ENCODE assay signal across 8 cellular contexts in the genomic region with DNA sequence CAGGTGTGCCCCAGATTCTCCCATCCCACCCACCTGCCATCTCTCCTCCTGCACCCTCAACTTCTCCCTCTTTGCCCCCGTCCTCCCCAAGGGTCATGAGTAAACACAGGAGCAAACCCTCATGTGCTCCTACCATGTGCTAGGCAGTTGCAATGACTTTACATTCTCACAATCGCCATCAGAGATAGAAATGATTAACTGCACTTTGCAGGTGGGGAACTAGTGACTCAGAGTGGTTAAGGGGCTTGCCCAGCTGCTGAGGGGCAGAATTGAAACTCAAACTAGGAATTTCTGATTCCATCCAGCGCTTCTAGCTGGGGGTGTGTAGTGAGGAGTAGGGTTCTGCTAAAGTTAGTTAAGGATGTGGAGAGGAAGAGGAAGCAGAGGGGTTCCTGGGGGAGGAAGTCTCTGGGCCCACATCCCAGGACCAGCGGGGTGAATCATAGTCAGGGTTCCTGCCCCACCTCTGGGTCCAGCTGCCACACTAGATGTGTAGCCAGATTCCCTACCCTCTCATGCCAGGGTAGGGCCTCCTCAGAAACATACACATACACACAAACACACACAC. TPM values are rescaled to one million over a fixed set of nuclear protein-coding genes. Genes with fewer than 3 reads are reported as not detected.
DNase-seq lines count a peak whose midpoint lies in the region; ATAC-seq and TF ChIP-seq lines count a peak whose summit lies in the region.

No MANE protein-coding gene starts in this region.

- ATAC-seq in GM21528 (IDR thresholded peaks at IDR 0.05; ENCODE audit: low FRiP score, unreplicated experiment), result peak; percentile 85

- no peak overlapping the region for H3K4me3 ChIP-seq in GM12865 (ENCODE audit: low read depth, low read length)
- H3K4me3 ChIP-seq in astrocyte of the spinal cord (ENCODE audit: low read depth, low read length), result no peak overlapping the region

- no peak for TF ChIP-seq CTCF in GM12865 (IDR thresholded peaks at IDR 0.05; ENCODE audit: insufficient read depth, low read depth, low read length, missing control alignments)
- TF ChIP-seq CTCF in astrocyte of the spinal cord (IDR thresholded peaks at IDR 0.05; ENCODE audit: low read depth, low read length), result no peak

- DNase-seq in GM12865 (ENCODE audit: low read depth), result peak; percentile 58
- DNase-seq in Kasumi-1 (lab: John Stamatoyannopoulos, UW), result peak; percentile 78 to 87
- DNase-seq in astrocyte of the spinal cord (ENCODE audit: low read depth, low spot score), result peak; percentile 31
- peak; percentile 39 to 43 for DNase-seq in stimulated activated CD4-positive, alpha-beta T cell treated with anti-CD3 and anti-CD28 coated beads, Interleukin-1b, Interleukin-23, amount 100 ng/mL, for 4 hours (ENCODE audit: low read depth in 2 of 2)
- no peak for DNase-seq in NCI-H2081 treated with DMSO at 0.1 percent for 48 hours (lab: John Stamatoyannopoulos, UW)
- no peak for DNase-seq in NCI-H524 treated with DMSO at 0.1 percent for 48 hours (lab: John Stamatoyannopoulos, UW)
- no peak for DNase-seq in G401 (ENCODE audit: low spot score)

- in situ Hi-C loops in astrocyte of the spinal cord (cut with HindIII; ENCODE audit: low sequenced_read_pairs) (no loop called here), G401 (cut with HindIII; ENCODE audit: low sequenced_read_pairs) (no loop called here)

RNA-seq across cellular contexts. Expression of a gene that starts 16.0 kb away (rescaled TPM):
- total RNA-seq in G401 (2014; rRNA removed; shearing (Covaris generic)), result not detected in 2 replicates

RNA-seq across cellular contexts. Expression of a gene that starts 20.5 kb away (rescaled TPM):
- not detected in 2 replicates for total RNA-seq in G401 (2014; rRNA removed; shearing (Covaris generic))

RNA-seq across cellular contexts. Expression of a gene that starts 25.5 kb away (rescaled TPM):
- total RNA-seq in G401 (2014; rRNA removed; shearing (Covaris generic)), result not detected in 2 replicates

RNA-seq across cellular contexts. Expression of a gene that starts 53.9 kb away (rescaled TPM):
- total RNA-seq in G401 (2014; rRNA removed; shearing (Covaris generic)), result 2.9 TPM in 1 of 2 replicates, not detected in the other

Comparison
In these comparisons a context has a peak if more than half of its experiments do, and no peak if none do; other contexts are left out.
1. DNase-seq: peak in GM12865 (single experiment), Kasumi-1 (2 of 2), astrocyte of the spinal cord (single experiment) and stimulated activated CD4-positive, alpha-beta T cell treated with anti-CD3 and anti-CD28 coated beads, Interleukin-1b, Interleukin-23, amount 100 ng/mL, for 4 hours (2 of 2); none in NCI-H2081 treated with DMSO at 0.1 percent for 48 hours (single experiment), NCI-H524 treated with DMSO at 0.1 percent for 48 hours (single experiment) and G401 (single experiment).